8 cellular contexts compared by ENCODE assay signal in genomic region chr14:105086833-105087307, GRCh38. TPM values are rescaled to one million over a fixed set of nuclear protein-coding genes. Genes with fewer than 3 reads are reported as not detected.
A peak's percentile ranks its signal among the peaks of the same experiment; 100 is the strongest.
DNase-seq lines count a peak whose midpoint lies in the region; ATAC-seq and TF ChIP-seq lines count a peak whose summit lies in the region.

No MANE protein-coding gene starts in this region.

- no peaks in the 10 kb centered on the region for H3K36me3 Mint-ChIP-seq in activated T-helper 2 cell treated with anti-CD3 and anti-CD28 coated beads, Interferon-gamma antibody, Interleukin-2, Interleukin-4, amounts not matched to agents 10 μg/mL and 5 μg/mL and 100 μg/mL, durations not matched to agents 14 hours and 24 hours and 36 hours (ENCODE audit: low read depth)
- H3K36me3 Mint-ChIP-seq in osteocyte (ENCODE audit: unreplicated experiment): no peaks in the 10 kb centered on the region

- 0% methylated on average over 3 to 5 of the region's 45 CpGs for WGBS in tibial nerve, 2 donors

- no peaks in the 10 kb centered on the region for H3K36me3 ChIP-seq in tibial nerve

- TF ChIP-seq EP300 in tibial nerve (IDR thresholded peaks at IDR 0.05): peak in 1 of 2 donors; percentile 23

- H3K4me1 Mint-ChIP-seq in activated T-helper 2 cell treated with anti-CD3 and anti-CD28 coated beads, Interferon-gamma antibody, Interleukin-2, Interleukin-4, amounts not matched to agents 10 μg/mL and 5 μg/mL and 100 μg/mL, durations not matched to agents 14 hours and 24 hours and 36 hours (ENCODE audit: low read depth): peaks cover 3% of the 10 kb centered on the region
- peaks cover 37% of the 10 kb centered on the region for H3K4me1 Mint-ChIP-seq in osteocyte (ENCODE audit: unreplicated experiment)

- DNase-seq in COR-L47 (lab: John Stamatoyannopoulos, UW) (peak; percentile 75), HT1080 (ENCODE audit: low read depth) (peak; percentile 46), RPMI7951 (ENCODE audit: low read depth) (peak; percentile 55), foreskin fibroblast (peak; percentile 80 to 91), osteocyte (ENCODE audit: extremely low spot score, unreplicated experiment) (peak; percentile 91), tibial nerve (ENCODE audit: low spot score in 2 of 2) (peak; percentile 56 to 67)
- peak; percentile 76 for DNase-seq in activated T-helper 2 cell treated with anti-CD3 and anti-CD28 coated beads, Interferon-gamma antibody, Interleukin-2, Interleukin-4, amounts not matched to agents 10 μg/mL and 5 μg/mL and 100 μg/mL, durations not matched to agents 14 hours and 24 hours and 36 hours (ENCODE audit: low spot score)

- no peaks in the 10 kb centered on the region for H3K9me3 ChIP-seq in tibial nerve

- peak overlapping the region; percentile 42 for H3K27ac Mint-ChIP-seq in activated T-helper 2 cell treated with anti-CD3 and anti-CD28 coated beads, Interferon-gamma antibody, Interleukin-2, Interleukin-4, amounts not matched to agents 10 μg/mL and 5 μg/mL and 100 μg/mL, durations not matched to agents 14 hours and 24 hours and 36 hours
- H3K27ac Mint-ChIP-seq in osteocyte (ENCODE audit: unreplicated experiment): no peak overlapping the region

- peaks cover 0 to 52% (median 33%) of the 10 kb centered on the region in 4 donors for H3K4me1 ChIP-seq in tibial nerve

- no peaks in the 10 kb centered on the region for H3K27me3 ChIP-seq in tibial nerve

- ATAC-seq in GM19395 (IDR thresholded peaks at IDR 0.05; ENCODE audit: unreplicated experiment): peak; percentile 70

- H3K27ac ChIP-seq in tibial nerve: peak overlapping the region; percentile 31 to 85 (median 59)

- H3K27me3 Mint-ChIP-seq in activated T-helper 2 cell treated with anti-CD3 and anti-CD28 coated beads, Interferon-gamma antibody, Interleukin-2, Interleukin-4, amounts not matched to agents 10 μg/mL and 5 μg/mL and 100 μg/mL, durations not matched to agents 14 hours and 24 hours and 36 hours (ENCODE audit: low read depth): peaks cover 14% of the 10 kb centered on the region
- no peaks in the 10 kb centered on the region for H3K27me3 Mint-ChIP-seq in osteocyte (ENCODE audit: unreplicated experiment)

- intact Hi-C loops in activated T-helper 2 cell treated with anti-CD3 and anti-CD28 coated beads, Interferon-gamma antibody, Interleukin-2, Interleukin-4, amounts not matched to agents 10 μg/mL and 5 μg/mL and 100 μg/mL, durations not matched to agents 14 hours and 24 hours and 36 hours (cut with micrococcal nuclease): loop anchor here (1.0 kb wide), 1 partner anchor 27 kb away; no protein-coding TSS in a partner anchor

- peak overlapping the region; percentile 72 for H3K4me3 Mint-ChIP-seq in activated T-helper 2 cell treated with anti-CD3 and anti-CD28 coated beads, Interferon-gamma antibody, Interleukin-2, Interleukin-4, amounts not matched to agents 10 μg/mL and 5 μg/mL and 100 μg/mL, durations not matched to agents 14 hours and 24 hours and 36 hours (ENCODE audit: low read depth)
- H3K4me3 Mint-ChIP-seq in osteocyte (ENCODE audit: unreplicated experiment): peak overlapping the region; percentile 66

- TF ChIP-seq POLR2A in tibial nerve (IDR thresholded peaks at IDR 0.05): no peak

- H3K9me3 Mint-ChIP-seq in activated T-helper 2 cell treated with anti-CD3 and anti-CD28 coated beads, Interferon-gamma antibody, Interleukin-2, Interleukin-4, amounts not matched to agents 10 μg/mL and 5 μg/mL and 100 μg/mL, durations not matched to agents 14 hours and 24 hours and 36 hours: no peaks in the 10 kb centered on the region
- H3K9me3 Mint-ChIP-seq in osteocyte (ENCODE audit: unreplicated experiment): no peaks in the 10 kb centered on the region

- peak overlapping the region; percentile 72 to 81 for H3K4me3 ChIP-seq in foreskin fibroblast (ENCODE audit: low read depth in 1 of 2, low read length in 2 of 2)
- H3K4me3 ChIP-seq in tibial nerve: peak overlapping the region; percentile 25 to 62 (median 42)

- TF ChIP-seq CTCF in foreskin fibroblast (IDR thresholded peaks at IDR 0.05; ENCODE audit: low read depth, low read length) (peak; percentile 79), osteocyte (IDR thresholded peaks at IDR 0.05) (peak; percentile 84), tibial nerve (IDR thresholded peaks at IDR 0.05) (peak; percentile 66 to 94 (median 85))

RNA-seq across cellular contexts. Expression of gene GPR132, which starts 21.6 kb away (rescaled TPM):
- total RNA-seq in HT1080 (2014; rRNA removed; shearing (Covaris generic)): 0.21 and 0.40 TPM in 2 replicates
- 0.28 and 0.37 TPM in 2 replicates for polyA plus RNA-seq in HT1080 (2015; cell fraction: cytosol; rRNA removed)
- polyA plus RNA-seq in HT1080 (2015; cell fraction: nucleus; rRNA removed): 0.14 and 0.23 TPM in 2 replicates
- total RNA-seq in RPMI7951 (2014; rRNA removed; shearing (Covaris generic)): under 0.01 TPM in 1 of 2 replicates, not detected in the other
- 27.1 and 29.8 TPM in 2 replicates for total RNA-seq in activated T-helper 2 cell treated with anti-CD3 and anti-CD28 coated beads, Interferon-gamma antibody, Interleukin-2, Interleukin-4, amounts not matched to agents 10 μg/mL and 5 μg/mL and 100 μg/mL, durations not matched to agents 14 hours and 24 hours and 36 hours
- 0.16 and 0.24 TPM in 2 replicates for total RNA-seq in osteocyte
- total RNA-seq in tibial nerve: 1 to 10 TPM; 1.5 to 7.7 (median 5.4) TPM

Comparison
In these comparisons a context has a peak if more than half of its experiments do, and no peak if none do; other contexts are left out.
1. Peak in every context shown above with its lines: DNase-seq, ATAC-seq, H3K4me3 ChIP-seq and H3K27ac ChIP-seq.